ENCODE assay signal across 16 cellular contexts in the genomic region with DNA sequence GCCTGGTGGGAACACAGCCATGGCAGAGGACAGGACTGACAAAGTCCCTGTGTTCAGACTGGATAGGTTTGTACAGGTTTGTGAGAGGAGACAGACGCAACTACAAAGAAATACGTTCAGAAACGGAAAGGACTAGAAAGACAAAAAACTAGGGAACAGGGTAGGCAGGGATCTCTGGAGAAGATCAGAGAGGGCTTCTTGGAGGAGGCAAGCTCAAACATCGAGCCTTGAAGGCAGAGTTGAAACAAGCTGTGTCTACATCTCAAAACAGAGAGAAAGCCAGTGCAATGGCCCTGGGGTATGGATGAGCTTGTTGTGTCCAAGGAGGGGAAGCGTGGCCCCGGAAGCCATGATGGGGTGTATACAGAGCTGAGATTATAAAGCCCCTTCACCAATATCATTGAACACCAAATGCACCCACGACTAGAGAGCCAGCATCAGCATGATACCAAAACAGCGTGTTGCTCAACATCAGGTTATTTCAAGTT.
"Had no signal": no experiment of that assay in that cellular context is flagged by ENCODE, and none has a peak within 500 bp of the region (broad histone marks: within the 10 kb centered on the region; RNA-seq: fewer than 3 reads in every experiment).

No MANE protein-coding gene starts in this region.

- H3K4me3 ChIP-seq: hepatocyte, mucosa of descending colon had no signal

- H3K4me1 Mint-ChIP-seq: activated T-helper 17 cell treated with anti-CD3 and anti-CD28 coated beads, Interleukin-2, amount 50 U/mL, for 72 hours had no signal

- H3K4me3 Mint-ChIP-seq: activated T-helper 17 cell treated with anti-CD3 and anti-CD28 coated beads, Interleukin-2, amount 50 U/mL, for 72 hours; naive thymus-derived CD8-positive, alpha-beta T cell; stimulated activated naive B cell treated with anti-CD40 and anti-IgM and Interleukin-4, amounts not matched to agents 10 μg/mL and 1 μg/mL and 100 μg/mL, for 72 hours; T-cell had no signal

- H3K9me3 Mint-ChIP-seq: activated T-helper 17 cell treated with anti-CD3 and anti-CD28 coated beads, Interleukin-2, amount 50 U/mL, for 72 hours had no signal

- H3K79me2 ChIP-seq: hepatocyte had no signal

- H2AFZ ChIP-seq: hepatocyte had no signal

- ATAC-seq: activated T-helper 17 cell treated with anti-CD3 and anti-CD28 coated beads, Interleukin-2, amount 50 U/mL, for 72 hours; mucosa of descending colon; naive thymus-derived CD8-positive, alpha-beta T cell; stimulated activated naive B cell treated with anti-CD40 and anti-IgM and Interleukin-4, amounts not matched to agents 10 μg/mL and 1 μg/mL and 100 μg/mL, for 72 hours; T-cell had no signal

- DNase-seq: activated CD4-positive, alpha-beta T cell treated with anti-CD3 and anti-CD28 coated beads for 1 hour; activated CD4-positive, alpha-beta T cell treated with anti-CD3 and anti-CD28 coated beads, Interleukin-2, amount 50 U/mL, for 48 hours; activated naive CD4-positive, alpha-beta T cell treated with Interleukin-2 at 50 U/mL for 16 hours; aorta; islet precursor cell; mammary epithelial cell; mucosa of descending colon; naive thymus-derived CD8-positive, alpha-beta T cell; stimulated activated CD4-positive, alpha-beta T cell treated with anti-CD3 and anti-CD28 coated beads, Interleukin-15, amount 100 ng/mL, for 24 hours; stimulated activated CD4-positive, alpha-beta T cell treated with anti-CD3 and anti-CD28 coated beads, Interleukin-4, amount 100 ng/mL, for 1 hour; stimulated activated naive B cell treated with anti-CD40 and anti-IgM and Interleukin-4, amounts not matched to agents 10 μg/mL and 1 μg/mL and 100 μg/mL, for 72 hours; T-cell; T-helper 9 cell; trophoblast cell had no signal

- H3K4me2 ChIP-seq: hepatocyte had no signal

- H3K27ac Mint-ChIP-seq: activated T-helper 17 cell treated with anti-CD3 and anti-CD28 coated beads, Interleukin-2, amount 50 U/mL, for 72 hours; naive thymus-derived CD8-positive, alpha-beta T cell; T-cell had no signal

- H3K36me3 Mint-ChIP-seq: naive thymus-derived CD8-positive, alpha-beta T cell; stimulated activated naive B cell treated with anti-CD40 and anti-IgM and Interleukin-4, amounts not matched to agents 10 μg/mL and 1 μg/mL and 100 μg/mL, for 72 hours; T-cell had no signal

- H3K9me3 ChIP-seq: mucosa of descending colon had no signal

- H3K27me3 ChIP-seq: hepatocyte had no signal
